2 cellular contexts compared by ENCODE assay signal in genomic region chr6:19892250-19892649, GRCh38.
TF ChIP-seq lines count a peak whose summit lies in the region.

No MANE protein-coding gene starts in this region.

TF ChIP-seq in HCT116, 20 proteins besides CTCF, POLR2A, EP300 and RAD21:
- TF ChIP-seq ATF3 (IDR thresholded peaks at IDR 0.05), result no peak
- no peak for TF ChIP-seq ZNF274 (IDR thresholded peaks at IDR 0.05; ENCODE audit: low read depth, low read length)
- TF ChIP-seq ZFX (IDR thresholded peaks at IDR 0.05), result no peak
- peak; percentile 47; the same call in 1 of the 2 replicates for TF ChIP-seq POLR2AphosphoS5 (IDR thresholded peaks at IDR 0.05; ENCODE audit: low read depth, low read length)
- TF ChIP-seq JUND (IDR thresholded peaks at IDR 0.05), result peak; percentile 89
- no peak for TF ChIP-seq EZH2 (IDR thresholded peaks at IDR 0.05)
- peak; percentile 89 for TF ChIP-seq FOSL1 (IDR thresholded peaks at IDR 0.05; ENCODE audit: low read depth)
- peak; percentile 94 for TF ChIP-seq CBX3 (IDR thresholded peaks at IDR 0.05; ENCODE audit: low read depth)
- TF ChIP-seq YY1 (IDR thresholded peaks at IDR 0.05; ENCODE audit: extremely low read depth, insufficient replicate concordance, low read depth, low read length), result peak; percentile 35
- TF ChIP-seq SIN3A (IDR thresholded peaks at IDR 0.05; ENCODE audit: low read depth), result peak; percentile 70
- TF ChIP-seq, protein P1, sequence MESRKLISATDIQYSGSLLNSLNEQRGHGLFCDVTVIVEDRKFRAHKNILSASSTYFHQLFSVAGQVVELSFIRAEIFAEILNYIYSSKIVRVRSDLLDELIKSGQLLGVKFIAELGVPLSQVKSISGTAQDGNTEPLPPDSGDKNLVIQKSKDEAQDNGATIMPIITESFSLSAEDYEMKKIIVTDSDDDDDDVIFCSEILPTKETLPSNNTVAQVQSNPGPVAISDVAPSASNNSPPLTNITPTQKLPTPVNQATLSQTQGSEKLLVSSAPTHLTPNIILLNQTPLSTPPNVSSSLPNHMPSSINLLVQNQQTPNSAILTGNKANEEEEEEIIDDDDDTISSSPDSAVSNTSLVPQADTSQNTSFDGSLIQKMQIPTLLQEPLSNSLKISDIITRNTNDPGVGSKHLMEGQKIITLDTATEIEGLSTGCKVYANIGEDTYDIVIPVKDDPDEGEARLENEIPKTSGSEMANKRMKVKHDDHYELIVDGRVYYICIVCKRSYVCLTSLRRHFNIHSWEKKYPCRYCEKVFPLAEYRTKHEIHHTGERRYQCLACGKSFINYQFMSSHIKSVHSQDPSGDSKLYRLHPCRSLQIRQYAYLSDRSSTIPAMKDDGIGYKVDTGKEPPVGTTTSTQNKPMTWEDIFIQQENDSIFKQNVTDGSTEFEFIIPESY (IDR thresholded peaks at IDR 0.05; ENCODE audit: extremely low read depth, insufficient replicate concordance, low read length), result no peak
- no peak; the same call in 1 of the 2 replicates for TF ChIP-seq ELF1 (IDR thresholded peaks at IDR 0.05; ENCODE audit: borderline replicate concordance, low read depth)
- peak; percentile 64 for TF ChIP-seq TCF7L2 (IDR thresholded peaks at IDR 0.05; ENCODE audit: borderline replicate concordance, extremely low read depth, insufficient read depth, insufficient read length)
- TF ChIP-seq SP1 (IDR thresholded peaks at IDR 0.05; ENCODE audit: low read depth), result peak; percentile 85
- no peak for TF ChIP-seq EGR1 (IDR thresholded peaks at IDR 0.05; ENCODE audit: low read depth)
- TF ChIP-seq EZH2phosphoT487 (IDR thresholded peaks at IDR 0.05; ENCODE audit: borderline replicate concordance), result no peak
- TF ChIP-seq MAX (IDR thresholded peaks at IDR 0.05), result peak; percentile 88
- TF ChIP-seq REST (IDR thresholded peaks at IDR 0.05; ENCODE audit: low read depth), result no peak

TF ChIP-seq in H1, 55 proteins besides CTCF, POLR2A, EP300 and RAD21:
- no peak for TF ChIP-seq ZNF274 (IDR thresholded peaks at IDR 0.05; ENCODE audit: borderline replicate concordance, extremely low read depth, low read length)
- TF ChIP-seq ASH2L (IDR thresholded peaks at IDR 0.05; ENCODE audit: low read length), result no peak
- no peak for TF ChIP-seq SP4 (IDR thresholded peaks at IDR 0.05; ENCODE audit: low read length)
- no peak for TF ChIP-seq KDM1A (IDR thresholded peaks at IDR 0.05; ENCODE audit: borderline replicate concordance, low read length)
- no peak for TF ChIP-seq MAFK (IDR thresholded peaks at IDR 0.05; ENCODE audit: low read depth, low read length)
- no peak for TF ChIP-seq TAF7 (optimal IDR thresholded peaks at IDR 0.05; ENCODE audit: borderline replicate concordance, low read depth, low read length)
- no peak for TF ChIP-seq CHD1 (IDR thresholded peaks at IDR 0.05; ENCODE audit: low read depth, low read length)
- TF ChIP-seq SAP30 (IDR thresholded peaks at IDR 0.05; ENCODE audit: insufficient read depth, insufficient replicate concordance, low read length), result no peak
- no peak for TF ChIP-seq BRCA1 (IDR thresholded peaks at IDR 0.05; ENCODE audit: low read depth, low read length)
- TF ChIP-seq, protein P2, sequence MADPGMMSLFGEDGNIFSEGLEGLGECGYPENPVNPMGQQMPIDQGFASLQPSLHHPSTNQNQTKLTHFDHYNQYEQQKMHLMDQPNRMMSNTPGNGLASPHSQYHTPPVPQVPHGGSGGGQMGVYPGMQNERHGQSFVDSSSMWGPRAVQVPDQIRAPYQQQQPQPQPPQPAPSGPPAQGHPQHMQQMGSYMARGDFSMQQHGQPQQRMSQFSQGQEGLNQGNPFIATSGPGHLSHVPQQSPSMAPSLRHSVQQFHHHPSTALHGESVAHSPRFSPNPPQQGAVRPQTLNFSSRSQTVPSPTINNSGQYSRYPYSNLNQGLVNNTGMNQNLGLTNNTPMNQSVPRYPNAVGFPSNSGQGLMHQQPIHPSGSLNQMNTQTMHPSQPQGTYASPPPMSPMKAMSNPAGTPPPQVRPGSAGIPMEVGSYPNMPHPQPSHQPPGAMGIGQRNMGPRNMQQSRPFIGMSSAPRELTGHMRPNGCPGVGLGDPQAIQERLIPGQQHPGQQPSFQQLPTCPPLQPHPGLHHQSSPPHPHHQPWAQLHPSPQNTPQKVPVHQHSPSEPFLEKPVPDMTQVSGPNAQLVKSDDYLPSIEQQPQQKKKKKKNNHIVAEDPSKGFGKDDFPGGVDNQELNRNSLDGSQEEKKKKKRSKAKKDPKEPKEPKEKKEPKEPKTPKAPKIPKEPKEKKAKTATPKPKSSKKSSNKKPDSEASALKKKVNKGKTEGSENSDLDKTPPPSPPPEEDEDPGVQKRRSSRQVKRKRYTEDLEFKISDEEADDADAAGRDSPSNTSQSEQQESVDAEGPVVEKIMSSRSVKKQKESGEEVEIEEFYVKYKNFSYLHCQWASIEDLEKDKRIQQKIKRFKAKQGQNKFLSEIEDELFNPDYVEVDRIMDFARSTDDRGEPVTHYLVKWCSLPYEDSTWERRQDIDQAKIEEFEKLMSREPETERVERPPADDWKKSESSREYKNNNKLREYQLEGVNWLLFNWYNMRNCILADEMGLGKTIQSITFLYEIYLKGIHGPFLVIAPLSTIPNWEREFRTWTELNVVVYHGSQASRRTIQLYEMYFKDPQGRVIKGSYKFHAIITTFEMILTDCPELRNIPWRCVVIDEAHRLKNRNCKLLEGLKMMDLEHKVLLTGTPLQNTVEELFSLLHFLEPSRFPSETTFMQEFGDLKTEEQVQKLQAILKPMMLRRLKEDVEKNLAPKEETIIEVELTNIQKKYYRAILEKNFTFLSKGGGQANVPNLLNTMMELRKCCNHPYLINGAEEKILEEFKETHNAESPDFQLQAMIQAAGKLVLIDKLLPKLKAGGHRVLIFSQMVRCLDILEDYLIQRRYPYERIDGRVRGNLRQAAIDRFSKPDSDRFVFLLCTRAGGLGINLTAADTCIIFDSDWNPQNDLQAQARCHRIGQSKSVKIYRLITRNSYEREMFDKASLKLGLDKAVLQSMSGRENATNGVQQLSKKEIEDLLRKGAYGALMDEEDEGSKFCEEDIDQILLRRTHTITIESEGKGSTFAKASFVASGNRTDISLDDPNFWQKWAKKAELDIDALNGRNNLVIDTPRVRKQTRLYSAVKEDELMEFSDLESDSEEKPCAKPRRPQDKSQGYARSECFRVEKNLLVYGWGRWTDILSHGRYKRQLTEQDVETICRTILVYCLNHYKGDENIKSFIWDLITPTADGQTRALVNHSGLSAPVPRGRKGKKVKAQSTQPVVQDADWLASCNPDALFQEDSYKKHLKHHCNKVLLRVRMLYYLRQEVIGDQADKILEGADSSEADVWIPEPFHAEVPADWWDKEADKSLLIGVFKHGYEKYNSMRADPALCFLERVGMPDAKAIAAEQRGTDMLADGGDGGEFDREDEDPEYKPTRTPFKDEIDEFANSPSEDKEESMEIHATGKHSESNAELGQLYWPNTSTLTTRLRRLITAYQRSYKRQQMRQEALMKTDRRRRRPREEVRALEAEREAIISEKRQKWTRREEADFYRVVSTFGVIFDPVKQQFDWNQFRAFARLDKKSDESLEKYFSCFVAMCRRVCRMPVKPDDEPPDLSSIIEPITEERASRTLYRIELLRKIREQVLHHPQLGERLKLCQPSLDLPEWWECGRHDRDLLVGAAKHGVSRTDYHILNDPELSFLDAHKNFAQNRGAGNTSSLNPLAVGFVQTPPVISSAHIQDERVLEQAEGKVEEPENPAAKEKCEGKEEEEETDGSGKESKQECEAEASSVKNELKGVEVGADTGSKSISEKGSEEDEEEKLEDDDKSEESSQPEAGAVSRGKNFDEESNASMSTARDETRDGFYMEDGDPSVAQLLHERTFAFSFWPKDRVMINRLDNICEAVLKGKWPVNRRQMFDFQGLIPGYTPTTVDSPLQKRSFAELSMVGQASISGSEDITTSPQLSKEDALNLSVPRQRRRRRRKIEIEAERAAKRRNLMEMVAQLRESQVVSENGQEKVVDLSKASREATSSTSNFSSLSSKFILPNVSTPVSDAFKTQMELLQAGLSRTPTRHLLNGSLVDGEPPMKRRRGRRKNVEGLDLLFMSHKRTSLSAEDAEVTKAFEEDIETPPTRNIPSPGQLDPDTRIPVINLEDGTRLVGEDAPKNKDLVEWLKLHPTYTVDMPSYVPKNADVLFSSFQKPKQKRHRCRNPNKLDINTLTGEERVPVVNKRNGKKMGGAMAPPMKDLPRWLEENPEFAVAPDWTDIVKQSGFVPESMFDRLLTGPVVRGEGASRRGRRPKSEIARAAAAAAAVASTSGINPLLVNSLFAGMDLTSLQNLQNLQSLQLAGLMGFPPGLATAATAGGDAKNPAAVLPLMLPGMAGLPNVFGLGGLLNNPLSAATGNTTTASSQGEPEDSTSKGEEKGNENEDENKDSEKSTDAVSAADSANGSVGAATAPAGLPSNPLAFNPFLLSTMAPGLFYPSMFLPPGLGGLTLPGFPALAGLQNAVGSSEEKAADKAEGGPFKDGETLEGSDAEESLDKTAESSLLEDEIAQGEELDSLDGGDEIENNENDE (IDR thresholded peaks at IDR 0.05; ENCODE audit: insufficient replicate concordance, low read length), result no peak
- no peak for TF ChIP-seq CEBPB (IDR thresholded peaks at IDR 0.05; ENCODE audit: low read depth, low read length)
- no peak for TF ChIP-seq POU5F1 (IDR thresholded peaks at IDR 0.05; ENCODE audit: low read depth, low read length)
- no peak for TF ChIP-seq SUZ12 (IDR thresholded peaks at IDR 0.05; ENCODE audit: low read length)
- TF ChIP-seq, protein P3, sequence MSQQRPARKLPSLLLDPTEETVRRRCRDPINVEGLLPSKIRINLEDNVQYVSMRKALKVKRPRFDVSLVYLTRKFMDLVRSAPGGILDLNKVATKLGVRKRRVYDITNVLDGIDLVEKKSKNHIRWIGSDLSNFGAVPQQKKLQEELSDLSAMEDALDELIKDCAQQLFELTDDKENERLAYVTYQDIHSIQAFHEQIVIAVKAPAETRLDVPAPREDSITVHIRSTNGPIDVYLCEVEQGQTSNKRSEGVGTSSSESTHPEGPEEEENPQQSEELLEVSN (IDR thresholded peaks at IDR 0.05), result no peak
- TF ChIP-seq MAX (IDR thresholded peaks at IDR 0.05), result no peak
- TF ChIP-seq, protein P4, sequence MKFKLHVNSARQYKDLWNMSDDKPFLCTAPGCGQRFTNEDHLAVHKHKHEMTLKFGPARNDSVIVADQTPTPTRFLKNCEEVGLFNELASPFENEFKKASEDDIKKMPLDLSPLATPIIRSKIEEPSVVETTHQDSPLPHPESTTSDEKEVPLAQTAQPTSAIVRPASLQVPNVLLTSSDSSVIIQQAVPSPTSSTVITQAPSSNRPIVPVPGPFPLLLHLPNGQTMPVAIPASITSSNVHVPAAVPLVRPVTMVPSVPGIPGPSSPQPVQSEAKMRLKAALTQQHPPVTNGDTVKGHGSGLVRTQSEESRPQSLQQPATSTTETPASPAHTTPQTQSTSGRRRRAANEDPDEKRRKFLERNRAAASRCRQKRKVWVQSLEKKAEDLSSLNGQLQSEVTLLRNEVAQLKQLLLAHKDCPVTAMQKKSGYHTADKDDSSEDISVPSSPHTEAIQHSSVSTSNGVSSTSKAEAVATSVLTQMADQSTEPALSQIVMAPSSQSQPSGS (IDR thresholded peaks at IDR 0.05; ENCODE audit: low read length), result no peak
- no peak for TF ChIP-seq TBP (IDR thresholded peaks at IDR 0.05; ENCODE audit: low read depth, low read length)
- TF ChIP-seq JUN (IDR thresholded peaks at IDR 0.05; ENCODE audit: low read depth, low read length), result no peak
- TF ChIP-seq KDM4A (IDR thresholded peaks at IDR 0.05; ENCODE audit: low read depth, low read length, severe bottlenecking), result no peak
